Comparison of ENCODE assay signal across 21 cellular contexts in the genomic region with DNA sequence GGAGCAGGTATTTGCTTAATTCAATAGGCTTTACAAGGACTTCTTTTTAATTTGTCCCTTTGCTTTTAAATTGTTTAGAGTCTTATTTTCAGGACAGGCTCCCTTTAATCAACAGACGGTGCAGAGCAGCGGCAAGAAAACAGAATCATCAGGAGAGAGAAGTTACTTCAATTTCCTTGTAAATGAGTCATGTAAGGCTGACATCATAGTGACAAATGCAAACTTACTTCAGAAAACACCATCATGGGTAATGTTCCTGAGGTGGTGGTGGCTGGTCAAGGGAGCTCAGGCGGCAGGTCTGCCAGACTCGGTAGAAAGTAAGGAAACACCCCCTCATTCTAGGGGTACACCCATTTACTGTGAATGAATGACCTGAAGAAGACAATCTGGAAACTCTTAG.
DNase-seq lines count a peak whose midpoint lies in the region; ATAC-seq and TF ChIP-seq lines count a peak whose summit lies in the region.
"Had no signal": no experiment of that assay in that cellular context is flagged by ENCODE, and none has a peak within 500 bp of the region (broad histone marks: within the 10 kb centered on the region; RNA-seq: fewer than 3 reads in every experiment).

No MANE protein-coding gene starts in this region.

- no peak overlapping the region for H3K4me3 ChIP-seq in PC-9
- no peak overlapping the region for H3K4me3 ChIP-seq in choroid plexus epithelial cell (ENCODE audit: low read depth, low read length)
- no peak overlapping the region for H3K4me3 ChIP-seq in body of pancreas
- H3K4me3 ChIP-seq: adrenal gland, colonic mucosa had no signal

- H3K4me1 ChIP-seq in PC-9 (replicated peaks; ENCODE audit: insufficient read depth) (peaks cover 8% of the 10 kb centered on the region; the same call in 1 of the 2 replicates), body of pancreas (no peaks in the 10 kb centered on the region)
- H3K4me1 ChIP-seq: adrenal gland, BE2C, colonic mucosa, parathyroid adenoma had no signal

- no peak overlapping the region for H3K27ac Mint-ChIP-seq in naive thymus-derived CD8-positive, alpha-beta T cell
- H3K27ac Mint-ChIP-seq: activated CD4-positive, alpha-beta memory T cell treated with anti-CD3 and anti-CD28 coated beads for 36 hours; activated T-helper 1 cell treated with anti-CD3 and anti-CD28 coated beads, Interleukin-12 subunit alpha, Interleukin-12 subunit beta, Interleukin-2, Interleukin-4 antibody, amounts not matched to agents 30 ng/mL and 10 ng/mL and 1 ng/mL, durations not matched to agents 14 hours and 24 hours and 36 hours; stimulated activated naive CD8-positive, alpha-beta T cell treated with anti-CD3 and anti-CD28 coated beads, Interleukin-15, amount 100 ng/mL, for 72 hours had no signal

- no TSS peak for BruUV-seq in PC-9 (replicated peaks; lab: Mats Ljungman, UMichigan)

- H3K27me3 ChIP-seq in PC-9 (ENCODE audit: insufficient read depth, low read depth) (no peaks in the 10 kb centered on the region), body of pancreas (no peaks in the 10 kb centered on the region)
- H3K27me3 ChIP-seq: adrenal gland, BE2C, colonic mucosa had no signal

- peaks cover 0 to 3% (median 0%) of the 10 kb centered on the region in 9 donors for H3K9me3 Mint-ChIP-seq in naive thymus-derived CD8-positive, alpha-beta T cell
- H3K9me3 Mint-ChIP-seq: activated CD4-positive, alpha-beta memory T cell treated with anti-CD3 and anti-CD28 coated beads for 36 hours; activated T-helper 1 cell treated with anti-CD3 and anti-CD28 coated beads, Interleukin-12 subunit alpha, Interleukin-12 subunit beta, Interleukin-2, Interleukin-4 antibody, amounts not matched to agents 30 ng/mL and 10 ng/mL and 1 ng/mL, durations not matched to agents 14 hours and 24 hours and 36 hours; stimulated activated naive CD8-positive, alpha-beta T cell treated with anti-CD3 and anti-CD28 coated beads, Interleukin-15, amount 100 ng/mL, for 72 hours had no signal

- TF ChIP-seq CTCF in PC-9 (conservative IDR thresholded peaks at IDR 0.05) (no peak), choroid plexus epithelial cell (conservative IDR thresholded peaks at IDR 0.05; ENCODE audit: low read depth, low read length) (no peak), body of pancreas (IDR thresholded peaks at IDR 0.05) (no peak)

- peaks cover 0 to 2% (median 0%) of the 10 kb centered on the region in 5 donors for H3K27me3 Mint-ChIP-seq in naive thymus-derived CD8-positive, alpha-beta T cell
- H3K27me3 Mint-ChIP-seq: activated CD4-positive, alpha-beta memory T cell treated with anti-CD3 and anti-CD28 coated beads for 36 hours; stimulated activated naive CD8-positive, alpha-beta T cell treated with anti-CD3 and anti-CD28 coated beads, Interleukin-15, amount 100 ng/mL, for 72 hours had no signal

- POLR2A ChIA-PET in PC-9 (lab: Charles Lee; ENCODE audit: unreplicated experiment) = no interaction called here
- POLR2A ChIA-PET in naive thymus-derived CD8-positive, alpha-beta T cell (lab: Charles Lee) = no interaction called here

- no peak for ATAC-seq in naive thymus-derived CD8-positive, alpha-beta T cell
- ATAC-seq in body of pancreas = no peak
- ATAC-seq: left ventricle myocardium superior; stimulated activated naive CD8-positive, alpha-beta T cell treated with anti-CD3 and anti-CD28 coated beads, Interleukin-15, amount 100 ng/mL, for 72 hours had no signal

- TF ChIP-seq POLR2A in body of pancreas (IDR thresholded peaks at IDR 0.05) = no peak

- H3K27ac ChIP-seq in PC-9 (no peak overlapping the region), body of pancreas (no peak overlapping the region)
- H3K27ac ChIP-seq: adrenal gland, colonic mucosa, HL-60, parathyroid adenoma had no signal

- peak; percentile 50 for DNase-seq in Daoy (ENCODE audit: low read depth)
- DNase-seq in PC-9 = peak in 1 of 2 experiments; percentile 53
- DNase-seq in choroid plexus epithelial cell (ENCODE audit: low read depth) = peak; percentile 67
- DNase-seq in kidney tubule cell (ENCODE audit: low spot score) = peak; percentile 78
- no peak for DNase-seq in NOMO-1 (lab: John Stamatoyannopoulos, UW; ENCODE audit: unreplicated experiment in 2 of 2)
- no peak for DNase-seq in naive thymus-derived CD8-positive, alpha-beta T cell
- DNase-seq in NCI-H345 treated with DMSO at 0.1 percent for 48 hours (lab: John Stamatoyannopoulos, UW; ENCODE audit: unreplicated experiment) = no peak
- no peak for DNase-seq in body of pancreas
- DNase-seq: activated CD4-positive, alpha-beta memory T cell treated with anti-CD3 and anti-CD28 coated beads for 36 hours; adrenal gland; BE2C; colonic mucosa; DMS 273 treated with DMSO at 0.1 percent for 48 hours; left ventricle myocardium superior; NCI-H1436; NCI-H2227 treated with DMSO at 0.1 percent for 48 hours; stimulated activated CD4-positive, alpha-beta T cell treated with anti-CD3 and anti-CD28 coated beads, Interleukin-12 subunit alpha, Interleukin-12 subunit beta, amount 100 ng/mL, for 4 hours; stimulated activated naive CD8-positive, alpha-beta T cell treated with anti-CD3 and anti-CD28 coated beads, Interleukin-15, amount 100 ng/mL, for 72 hours had no signal

- no peaks in the 10 kb centered on the region for H3K79me2 ChIP-seq in PC-9 (ENCODE audit: low read depth)
- H3K79me2 ChIP-seq: parathyroid adenoma had no signal

- H3K36me3 Mint-ChIP-seq in naive thymus-derived CD8-positive, alpha-beta T cell = no peaks in the 10 kb centered on the region
- H3K36me3 Mint-ChIP-seq: activated CD4-positive, alpha-beta memory T cell treated with anti-CD3 and anti-CD28 coated beads for 36 hours had no signal

- H3K9me2 ChIP-seq in PC-9 (ENCODE audit: insufficient read depth) = no peaks in the 10 kb centered on the region

- intact Hi-C loops in PC-9 (cut with micrococcal nuclease; ENCODE audit: unreplicated experiment) = no loop called here
- intact Hi-C loops in body of pancreas (cut with DNase I) = no loop called here

- H3K9me3 ChIP-seq in PC-9 (ENCODE audit: insufficient read depth, low read depth) (0 out of 2 replicates have a peak, but pooled peaks cover 3% of the 10 kb centered on the region), body of pancreas (no peaks in the 10 kb centered on the region)
- H3K9me3 ChIP-seq: adrenal gland, BE2C, colonic mucosa had no signal

- no peaks in the 10 kb centered on the region for H3F3A ChIP-seq in PC-9 (ENCODE audit: insufficient read depth, low read depth)

- H3K4me3 Mint-ChIP-seq in naive thymus-derived CD8-positive, alpha-beta T cell = no peak overlapping the region
- H3K4me3 Mint-ChIP-seq: activated CD4-positive, alpha-beta memory T cell treated with anti-CD3 and anti-CD28 coated beads for 36 hours; activated T-helper 1 cell treated with anti-CD3 and anti-CD28 coated beads, Interleukin-12 subunit alpha, Interleukin-12 subunit beta, Interleukin-2, Interleukin-4 antibody, amounts not matched to agents 30 ng/mL and 10 ng/mL and 1 ng/mL, durations not matched to agents 14 hours and 24 hours and 36 hours; stimulated activated naive CD8-positive, alpha-beta T cell treated with anti-CD3 and anti-CD28 coated beads, Interleukin-15, amount 100 ng/mL, for 72 hours had no signal

- H4K20me1 ChIP-seq in PC-9 (ENCODE audit: insufficient read depth) = no peaks in the 10 kb centered on the region

- H3K4me2 ChIP-seq in PC-9 = 0 out of 2 replicates have a peak overlapping the region, but pooled peaks have one; percentile 3

- H3K36me3 ChIP-seq in PC-9 (ENCODE audit: low read depth) = no peaks in the 10 kb centered on the region
- no peaks in the 10 kb centered on the region for H3K36me3 ChIP-seq in body of pancreas (replicated peaks in 1 of 2; ENCODE audit: insufficient read depth in 1 of 2, low read depth in 2 of 2)
- H3K36me3 ChIP-seq: adrenal gland, BE2C, colonic mucosa had no signal

- no peak overlapping the region for H2AFZ ChIP-seq in PC-9
- H2AFZ ChIP-seq: parathyroid adenoma had no signal

- 54 to 69% methylated on average over 4 of the region's 4 CpGs for WGBS in body of pancreas, 2 donors

- CTCF ChIA-PET in PC-9 (lab: Charles Lee) = no interaction called here

- no peaks in the 10 kb centered on the region for H3K4me1 Mint-ChIP-seq in naive thymus-derived CD8-positive, alpha-beta T cell
- H3K4me1 Mint-ChIP-seq: stimulated activated naive CD8-positive, alpha-beta T cell treated with anti-CD3 and anti-CD28 coated beads, Interleukin-15, amount 100 ng/mL, for 72 hours had no signal

Comparison
In these comparisons a context has a peak if more than half of its experiments do, and no peak if none do; other contexts are left out.
1. DNase-seq: peak in Daoy (single experiment), choroid plexus epithelial cell (single experiment) and kidney tubule cell (single experiment); none in NOMO-1 (0 of 2), naive thymus-derived CD8-positive, alpha-beta T cell (0 of 10), NCI-H345 treated with DMSO at 0.1 percent for 48 hours (single experiment) and body of pancreas (0 of 4).